Comparison of ENCODE assay signal across 8 cellular contexts in genomic region chr15:90716317-90716975, GRCh38. TPM values are rescaled to one million over a fixed set of nuclear protein-coding genes. Genes with fewer than 3 reads are reported as not detected.
DNase-seq lines count a peak whose midpoint lies in the region; ATAC-seq and TF ChIP-seq lines count a peak whose summit lies in the region.

No MANE protein-coding gene starts in this region.

- CTCF ChIA-PET in mammary epithelial cell (lab: Charles Lee; ENCODE audit: low non-redundant PET): interaction anchor here (0.6 kb wide), 2 partner anchors 96 to 155 kb away, joined by 3 to 9 read pairs; no protein-coding TSS in a partner anchor

- peak; percentile 14 for DNase-seq in EL
- peak; percentile 28 for DNase-seq in M059J (ENCODE audit: low read depth)
- DNase-seq in mammary epithelial cell: no peak
- DNase-seq in lung (ENCODE audit: low spot score): no peak
- DNase-seq in foreskin keratinocyte: no peak

- no peaks in the 10 kb centered on the region for H3K27me3 ChIP-seq in mammary epithelial cell (ENCODE audit: insufficient read depth, low read length)
- no peaks in the 10 kb centered on the region for H3K27me3 ChIP-seq in lung (ENCODE audit: control insufficient read depth, insufficient read depth)
- H3K27me3 ChIP-seq in foreskin keratinocyte: no peaks in the 10 kb centered on the region

- dilution Hi-C loops in mammary epithelial cell (cut with HindIII; ENCODE audit: low sequenced_read_pairs): loop anchor here (5.0 kb wide), 1 partner anchor 41 kb away; no protein-coding TSS in a partner anchor

- H3K4me1 ChIP-seq in mammary epithelial cell (ENCODE audit: insufficient read depth, low read length) (peaks cover 17% of the 10 kb centered on the region), lung (ENCODE audit: control insufficient read depth in 2 of 2, insufficient read depth in 2 of 2, low read length in 2 of 2) (peaks cover 3% of the 10 kb centered on the region in 2 donors), urinary bladder (ENCODE audit: insufficient read depth) (no peaks in the 10 kb centered on the region), foreskin keratinocyte (no peaks in the 10 kb centered on the region)

- WGBS in mammary epithelial cell (ENCODE audit: low coverage, missing lambda C conversion rate): 14% methylated on average over 6 of the region's 14 CpGs
- 8 to 11% methylated on average over 14 of the region's 14 CpGs for WGBS in lung, 2 donors
- WGBS in urinary bladder: 9% methylated on average over 14 of the region's 14 CpGs

- in situ Hi-C loops in mammary epithelial cell (cut with MboI; ENCODE audit: low sequenced_read_pairs in 2 of 2): no loop called here

- H3K4me2 ChIP-seq in mammary epithelial cell (ENCODE audit: insufficient read depth, low read depth, low read length): peak overlapping the region; percentile 84

- no peaks in the 10 kb centered on the region for H4K20me1 ChIP-seq in mammary epithelial cell (ENCODE audit: insufficient read depth, low read length)

- H2AFZ ChIP-seq in mammary epithelial cell (ENCODE audit: low read depth, low read length): peak overlapping the region; percentile 95

- peak overlapping the region; percentile 78 to 86 (median 83) for H3K4me3 ChIP-seq in mammary epithelial cell (replicated peaks in 1 of 3; ENCODE audit: insufficient read depth in 1 of 3, low read depth in 2 of 3, low read length in 3 of 3)
- peak overlapping the region; percentile 71 for H3K4me3 ChIP-seq in lung
- peak overlapping the region; percentile 52 for H3K4me3 ChIP-seq in urinary bladder (ENCODE audit: low read depth, low read length)

- H3K36me3 ChIP-seq in mammary epithelial cell (ENCODE audit: insufficient read depth, low read length): no peaks in the 10 kb centered on the region
- no peaks in the 10 kb centered on the region for H3K36me3 ChIP-seq in lung (ENCODE audit: control insufficient read depth in 2 of 2, insufficient read depth in 2 of 2, low read length in 2 of 2)
- H3K36me3 ChIP-seq in urinary bladder (ENCODE audit: insufficient read depth): no peaks in the 10 kb centered on the region

- ATAC-seq in lung (ENCODE audit: insufficient read depth, low FRiP score) (no peak), GM21576 (IDR thresholded peaks at IDR 0.05; ENCODE audit: unreplicated experiment) (no peak), foreskin keratinocyte (no peak), HG02623 (IDR thresholded peaks at IDR 0.05; ENCODE audit: unreplicated experiment) (no peak)

- intact Hi-C loops in mammary epithelial cell (cut with micrococcal nuclease): loop anchor here (2.0 kb wide), 1 partner anchor 156 kb away; no protein-coding TSS in a partner anchor

- H3K79me2 ChIP-seq in mammary epithelial cell (ENCODE audit: insufficient read depth, low read length): peaks cover 32% of the 10 kb centered on the region

- TSS peak; percentile 70 for BruUV-seq in mammary epithelial cell (replicated peaks; lab: Mats Ljungman, UMichigan)

- H3K9me3 ChIP-seq in mammary epithelial cell (replicated peaks; ENCODE audit: insufficient read depth, low read length) (no peaks in the 10 kb centered on the region), lung (ENCODE audit: control insufficient read depth in 2 of 2, insufficient read depth in 1 of 2, low read length in 1 of 2) (no peaks in the 10 kb centered on the region)

- TF ChIP-seq CTCF in mammary epithelial cell (conservative IDR thresholded peaks at IDR 0.05 in 1 of 2, IDR thresholded peaks at IDR 0.05 in 1 of 2; ENCODE audit: extremely low read depth in 1 of 2, insufficient read depth in 1 of 2, low read depth in 1 of 2, low read length in 2 of 2): no peak
- TF ChIP-seq CTCF in lung (IDR thresholded peaks at IDR 0.05; ENCODE audit: control extremely low read depth, extremely low read depth): no peak
- TF ChIP-seq CTCF in foreskin keratinocyte (conservative IDR thresholded peaks at IDR 0.05): no peak

- H3K27ac ChIP-seq in mammary epithelial cell (ENCODE audit: insufficient read depth, low read depth, low read length) (peak overlapping the region; percentile 44), lung (ENCODE audit: low read depth in 1 of 2, low read length in 1 of 2) (peak overlapping the region; percentile 87 to 97), urinary bladder (ENCODE audit: low read depth) (peak overlapping the region; percentile 71), foreskin keratinocyte (no peak overlapping the region)

- peak overlapping the region; percentile 70 for H3K9ac ChIP-seq in mammary epithelial cell (ENCODE audit: insufficient read depth, low read length)

RNA-seq across cellular contexts. Expression of gene BLM, which starts 0.7 kb away (rescaled TPM):
- total RNA-seq in M059J (2014; rRNA removed; shearing (Covaris generic)): 7.7 and 9.0 TPM in 2 replicates
- 1 to 10 TPM in 1 of 2 donors, under 1 TPM in 1; 0.83 to 9.2 TPM for total RNA-seq in mammary epithelial cell
- polyA plus RNA-seq in mammary epithelial cell: 4.4 TPM
- polyA minus RNA-seq in mammary epithelial cell: 62.5 TPM
- 1 to 10 TPM; 3.2 to 4.4 TPM for total RNA-seq in lung
- polyA plus RNA-seq in lung: 1 to 10 TPM; 2.2 to 8.7 TPM
- total RNA-seq in urinary bladder: 7.8 TPM
- 0.67 TPM for polyA plus RNA-seq in urinary bladder
- total RNA-seq in foreskin keratinocyte: 13.3 and 16.7 TPM in 2 replicates
- polyA plus RNA-seq in foreskin keratinocyte: 11.3 and 16.0 TPM in 2 replicates

Comparison
In these comparisons a context has a peak if more than half of its experiments do, and no peak if none do; other contexts are left out.
1. DNase-seq: peak in EL (single experiment) and M059J (single experiment); none in mammary epithelial cell (single experiment), lung (single experiment) and foreskin keratinocyte (0 of 2).
2. Peak in every context shown above with its lines, with median percentiles within 50 percentile points of each other: H3K4me3 ChIP-seq.